Comparison of ENCODE assay signal across 8 cellular contexts in the genomic region with DNA sequence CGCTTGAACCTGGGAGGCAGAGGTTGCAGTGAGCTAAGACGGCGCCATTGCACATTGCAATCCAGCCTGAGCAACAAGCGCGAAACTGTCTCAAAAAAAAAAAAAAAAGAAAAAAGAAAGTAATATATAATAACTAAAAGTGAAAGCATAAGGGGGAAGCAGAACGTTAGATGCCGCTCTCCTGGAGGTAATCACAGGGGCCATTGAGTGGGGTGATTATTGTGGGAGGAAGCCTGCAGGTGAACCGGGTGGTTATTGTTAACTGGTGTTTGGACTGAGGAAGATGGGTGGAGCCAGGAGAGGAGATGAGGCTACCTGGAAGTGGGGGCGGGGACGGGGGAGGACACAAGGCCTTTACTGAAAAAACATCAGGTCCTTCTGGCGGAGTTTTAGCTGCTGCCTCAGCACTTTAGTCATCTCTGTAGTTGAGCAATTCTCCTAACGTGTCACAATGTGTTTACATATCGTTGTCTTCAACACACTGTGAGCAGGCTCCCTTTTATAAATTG. TPM values are rescaled to one million over a fixed set of nuclear protein-coding genes. Genes with fewer than 3 reads are reported as not detected.
DNase-seq lines count a peak whose midpoint lies in the region; ATAC-seq, FAIRE-seq and TF ChIP-seq lines count a peak whose summit lies in the region.

No MANE protein-coding gene starts in this region.

- no peak for FAIRE-seq in astrocyte (lab: Jason Lieb, UNC)

- H3K9me3 Mint-ChIP-seq in astrocyte (ENCODE audit: unreplicated experiment) (no peaks in the 10 kb centered on the region), progenitor cell of endocrine pancreas (ENCODE audit: low read depth) (no peaks in the 10 kb centered on the region)

- no peak overlapping the region for H3K4me3 ChIP-seq in PC-9
- H3K4me3 ChIP-seq in astrocyte (ENCODE audit: insufficient read depth, low read depth, low read length): no peak overlapping the region
- H3K4me3 ChIP-seq in MG63: no peak overlapping the region

- H3K27me3 Mint-ChIP-seq in astrocyte (ENCODE audit: low read depth, unreplicated experiment): no peaks in the 10 kb centered on the region
- H3K27me3 Mint-ChIP-seq in progenitor cell of endocrine pancreas: no peaks in the 10 kb centered on the region

- no TSS peak for BruUV-seq in PC-9 (replicated peaks; lab: Mats Ljungman, UMichigan)

- no peaks in the 10 kb centered on the region for H3K27me3 ChIP-seq in PC-9 (ENCODE audit: insufficient read depth, low read depth)
- no peaks in the 10 kb centered on the region for H3K27me3 ChIP-seq in astrocyte (ENCODE audit: insufficient read depth, low read length)
- no peaks in the 10 kb centered on the region for H3K27me3 ChIP-seq in MG63

- no peak overlapping the region for H3K27ac Mint-ChIP-seq in astrocyte (ENCODE audit: unreplicated experiment)
- peak overlapping the region; percentile 69 for H3K27ac Mint-ChIP-seq in progenitor cell of endocrine pancreas

- peaks cover 6% of the 10 kb centered on the region; the same call in 1 of the 2 replicates for H3K36me3 ChIP-seq in PC-9 (ENCODE audit: low read depth)
- no peaks in the 10 kb centered on the region for H3K36me3 ChIP-seq in astrocyte (ENCODE audit: insufficient read depth, low read length)
- H3K36me3 ChIP-seq in MG63: no peaks in the 10 kb centered on the region

- peak overlapping the region; percentile 36 for H3K4me2 ChIP-seq in PC-9
- no peak overlapping the region for H3K4me2 ChIP-seq in astrocyte (ENCODE audit: low read length)

- intact Hi-C loops in PC-9 (cut with micrococcal nuclease; ENCODE audit: unreplicated experiment): no loop called here

- H4K20me1 ChIP-seq in PC-9 (ENCODE audit: insufficient read depth): no peaks in the 10 kb centered on the region; the same call in 1 of the 2 replicates
- H4K20me1 ChIP-seq in astrocyte (ENCODE audit: insufficient read depth, low read length): no peaks in the 10 kb centered on the region

- CTCF ChIA-PET in PC-9 (lab: Charles Lee): interaction anchor here (0.7 kb wide), 1 partner anchor 10 kb away, joined by 5 read pairs; no protein-coding TSS in a partner anchor

- H3K4me1 Mint-ChIP-seq in astrocyte (ENCODE audit: low read depth, unreplicated experiment) (peaks cover 14% of the 10 kb centered on the region), progenitor cell of endocrine pancreas (ENCODE audit: low read depth) (peaks cover 37% of the 10 kb centered on the region)

- H3K27ac ChIP-seq in PC-9 (no peak overlapping the region), astrocyte (ENCODE audit: low read depth, low read length) (no peak overlapping the region)

- TF ChIP-seq CTCF in PC-9 (conservative IDR thresholded peaks at IDR 0.05): no peak
- TF ChIP-seq CTCF in astrocyte (IDR thresholded peaks at IDR 0.05; ENCODE audit: insufficient read depth, low read depth, low read length): no peak
- no peak for TF ChIP-seq CTCF in progenitor cell of endocrine pancreas (IDR thresholded peaks at IDR 0.05; ENCODE audit: unreplicated experiment)

- H3F3A ChIP-seq in PC-9 (ENCODE audit: insufficient read depth, low read depth): peaks cover 28% of the 10 kb centered on the region

- POLR2A ChIA-PET in PC-9 (lab: Charles Lee; ENCODE audit: unreplicated experiment): no interaction called here

- H2AFZ ChIP-seq in PC-9 (no peak overlapping the region), astrocyte (ENCODE audit: low read depth, low read length) (no peak overlapping the region)

- H3K36me3 Mint-ChIP-seq in astrocyte (ENCODE audit: low read depth, unreplicated experiment): peaks cover 1% of the 10 kb centered on the region
- peaks cover 2% of the 10 kb centered on the region for H3K36me3 Mint-ChIP-seq in progenitor cell of endocrine pancreas (ENCODE audit: insufficient read depth)

- H3K9me2 ChIP-seq in PC-9 (ENCODE audit: insufficient read depth): no peaks in the 10 kb centered on the region

- H3K79me2 ChIP-seq in PC-9 (ENCODE audit: low read depth): peaks cover 63% of the 10 kb centered on the region
- no peaks in the 10 kb centered on the region for H3K79me2 ChIP-seq in astrocyte (ENCODE audit: insufficient read depth, low read length)

- H3K4me3 Mint-ChIP-seq in astrocyte (ENCODE audit: unreplicated experiment): no peak overlapping the region
- H3K4me3 Mint-ChIP-seq in progenitor cell of endocrine pancreas (ENCODE audit: low read depth): no peak overlapping the region

- no peak overlapping the region for H3K9ac ChIP-seq in astrocyte (ENCODE audit: low read length)

- H3K9me3 ChIP-seq in PC-9 (ENCODE audit: insufficient read depth, low read depth) (no peaks in the 10 kb centered on the region), astrocyte (ENCODE audit: insufficient read depth, low read depth, low read length) (no peaks in the 10 kb centered on the region), MG63 (no peaks in the 10 kb centered on the region)

- DNase-seq in PC-9 (peak; percentile 48 to 85), astrocyte (ENCODE audit: low read depth) (peak; percentile 41), progenitor cell of endocrine pancreas (ENCODE audit: low spot score, unreplicated experiment) (no peak), MG63 (no peak), putamen (ENCODE audit: low spot score) (no peak)

- H3K4me1 ChIP-seq in PC-9 (replicated peaks; ENCODE audit: insufficient read depth) (peaks cover 55% of the 10 kb centered on the region), astrocyte (ENCODE audit: insufficient read depth, low read length) (peaks cover 19% of the 10 kb centered on the region)

- ATAC-seq in GM18517 (IDR thresholded peaks at IDR 0.05; ENCODE audit: unreplicated experiment) (peak; percentile 53), HG02938 (IDR thresholded peaks at IDR 0.05; ENCODE audit: unreplicated experiment) (peak; percentile 51), GM21737 (IDR thresholded peaks at IDR 0.05; ENCODE audit: unreplicated experiment) (no peak)

RNA-seq across cellular contexts. Expression of a gene that starts 5.3 kb away (rescaled TPM):
- total RNA-seq in PC-9 (2021) (120 and 143 TPM in 2 replicates), astrocyte (34.8 and 39.6 TPM in 2 replicates), progenitor cell of endocrine pancreas (234 and 254 TPM in 2 replicates)
- 10.1 and 11.5 TPM in 2 replicates for total RNA-seq in MG63 (2014; rRNA removed; shearing (Covaris generic); ENCODE audit: low replicate concordance)

Comparison
In these comparisons a context has a peak if more than half of its experiments do, and no peak if none do; other contexts are left out.
1. DNase-seq: peak in PC-9 (2 of 2) and astrocyte (single experiment); none in progenitor cell of endocrine pancreas (single experiment), MG63 (single experiment) and putamen (single experiment).